Comparison of ENCODE assay signal across 1 cellular context in genomic region chr22:36986242-36986821, GRCh38.
TF ChIP-seq lines count a peak whose summit lies in the region.

No MANE protein-coding gene starts in this region.

TF ChIP-seq in HepG2, 621 proteins besides CTCF, POLR2A, EP300 and RAD21 (continued from another document):
- TF ChIP-seq, protein P1, sequence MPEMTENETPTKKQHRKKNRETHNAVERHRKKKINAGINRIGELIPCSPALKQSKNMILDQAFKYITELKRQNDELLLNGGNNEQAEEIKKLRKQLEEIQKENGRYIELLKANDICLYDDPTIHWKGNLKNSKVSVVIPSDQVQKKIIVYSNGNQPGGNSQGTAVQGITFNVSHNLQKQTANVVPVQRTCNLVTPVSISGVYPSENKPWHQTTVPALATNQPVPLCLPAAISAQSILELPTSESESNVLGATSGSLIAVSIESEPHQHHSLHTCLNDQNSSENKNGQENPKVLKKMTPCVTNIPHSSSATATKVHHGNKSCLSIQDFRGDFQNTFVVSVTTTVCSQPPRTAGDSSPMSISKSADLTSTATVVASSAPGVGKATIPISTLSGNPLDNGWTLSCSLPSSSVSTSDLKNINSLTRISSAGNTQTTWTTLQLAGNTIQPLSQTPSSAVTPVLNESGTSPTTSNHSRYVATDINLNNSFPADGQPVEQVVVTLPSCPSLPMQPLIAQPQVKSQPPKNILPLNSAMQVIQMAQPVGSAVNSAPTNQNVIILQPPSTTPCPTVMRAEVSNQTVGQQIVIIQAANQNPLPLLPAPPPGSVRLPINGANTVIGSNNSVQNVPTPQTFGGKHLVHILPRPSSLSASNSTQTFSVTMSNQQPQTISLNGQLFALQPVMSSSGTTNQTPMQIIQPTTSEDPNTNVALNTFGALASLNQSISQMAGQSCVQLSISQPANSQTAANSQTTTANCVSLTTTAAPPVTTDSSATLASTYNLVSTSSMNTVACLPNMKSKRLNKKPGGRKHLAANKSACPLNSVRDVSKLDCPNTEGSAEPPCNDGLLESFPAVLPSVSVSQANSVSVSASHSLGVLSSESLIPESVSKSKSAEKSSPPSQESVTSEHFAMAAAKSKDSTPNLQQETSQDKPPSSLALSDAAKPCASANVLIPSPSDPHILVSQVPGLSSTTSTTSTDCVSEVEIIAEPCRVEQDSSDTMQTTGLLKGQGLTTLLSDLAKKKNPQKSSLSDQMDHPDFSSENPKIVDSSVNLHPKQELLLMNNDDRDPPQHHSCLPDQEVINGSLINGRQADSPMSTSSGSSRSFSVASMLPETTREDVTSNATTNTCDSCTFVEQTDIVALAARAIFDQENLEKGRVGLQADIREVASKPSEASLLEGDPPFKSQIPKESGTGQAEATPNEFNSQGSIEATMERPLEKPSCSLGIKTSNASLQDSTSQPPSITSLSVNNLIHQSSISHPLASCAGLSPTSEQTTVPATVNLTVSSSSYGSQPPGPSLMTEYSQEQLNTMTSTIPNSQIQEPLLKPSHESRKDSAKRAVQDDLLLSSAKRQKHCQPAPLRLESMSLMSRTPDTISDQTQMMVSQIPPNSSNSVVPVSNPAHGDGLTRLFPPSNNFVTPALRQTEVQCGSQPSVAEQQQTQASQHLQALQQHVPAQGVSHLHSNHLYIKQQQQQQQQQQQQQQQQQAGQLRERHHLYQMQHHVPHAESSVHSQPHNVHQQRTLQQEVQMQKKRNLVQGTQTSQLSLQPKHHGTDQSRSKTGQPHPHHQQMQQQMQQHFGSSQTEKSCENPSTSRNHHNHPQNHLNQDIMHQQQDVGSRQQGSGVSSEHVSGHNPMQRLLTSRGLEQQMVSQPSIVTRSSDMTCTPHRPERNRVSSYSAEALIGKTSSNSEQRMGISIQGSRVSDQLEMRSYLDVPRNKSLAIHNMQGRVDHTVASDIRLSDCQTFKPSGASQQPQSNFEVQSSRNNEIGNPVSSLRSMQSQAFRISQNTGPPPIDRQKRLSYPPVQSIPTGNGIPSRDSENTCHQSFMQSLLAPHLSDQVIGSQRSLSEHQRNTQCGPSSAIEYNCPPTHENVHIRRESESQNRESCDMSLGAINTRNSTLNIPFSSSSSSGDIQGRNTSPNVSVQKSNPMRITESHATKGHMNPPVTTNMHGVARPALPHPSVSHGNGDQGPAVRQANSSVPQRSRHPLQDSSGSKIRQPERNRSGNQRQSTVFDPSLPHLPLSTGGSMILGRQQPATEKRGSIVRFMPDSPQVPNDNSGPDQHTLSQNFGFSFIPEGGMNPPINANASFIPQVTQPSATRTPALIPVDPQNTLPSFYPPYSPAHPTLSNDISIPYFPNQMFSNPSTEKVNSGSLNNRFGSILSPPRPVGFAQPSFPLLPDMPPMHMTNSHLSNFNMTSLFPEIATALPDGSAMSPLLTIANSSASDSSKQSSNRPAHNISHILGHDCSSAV (CRISPR knock-in tag; IDR thresholded peaks at IDR 0.05; ENCODE audit: borderline replicate concordance), result no peak
- no peak for TF ChIP-seq ZNF12 (CRISPR knock-in tag; IDR thresholded peaks at IDR 0.05)
- 0 out of 2 replicates have a peak, but pooled peaks have one; percentile 24 for TF ChIP-seq SMC3 (IDR thresholded peaks at IDR 0.05; ENCODE audit: low read length)
- no peak for TF ChIP-seq ZNF577 (CRISPR knock-in tag; IDR thresholded peaks at IDR 0.05; ENCODE audit: borderline replicate concordance, low read depth)
- TF ChIP-seq STAG1 (CRISPR knock-in tag; IDR thresholded peaks at IDR 0.05), result peak; percentile 70
- TF ChIP-seq, protein P2, sequence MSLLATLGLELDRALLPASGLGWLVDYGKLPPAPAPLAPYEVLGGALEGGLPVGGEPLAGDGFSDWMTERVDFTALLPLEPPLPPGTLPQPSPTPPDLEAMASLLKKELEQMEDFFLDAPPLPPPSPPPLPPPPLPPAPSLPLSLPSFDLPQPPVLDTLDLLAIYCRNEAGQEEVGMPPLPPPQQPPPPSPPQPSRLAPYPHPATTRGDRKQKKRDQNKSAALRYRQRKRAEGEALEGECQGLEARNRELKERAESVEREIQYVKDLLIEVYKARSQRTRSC (CRISPR knock-in tag; IDR thresholded peaks at IDR 0.05; ENCODE audit: low read depth), result no peak
- TF ChIP-seq ZNF567 (CRISPR knock-in tag; IDR thresholded peaks at IDR 0.05; ENCODE audit: borderline replicate concordance), result no peak
